ENCODE assay signal across 17 cellular contexts in genomic region chr10:59064759-59065498, GRCh38.
DNase-seq lines count a peak whose midpoint lies in the region; ATAC-seq and TF ChIP-seq lines count a peak whose summit lies in the region.
"Had no signal": no experiment of that assay in that cellular context is flagged by ENCODE, and none has a peak within 500 bp of the region (broad histone marks: within the 10 kb centered on the region; RNA-seq: fewer than 3 reads in every experiment).

No MANE protein-coding gene starts in this region.

- H3K4me1 Mint-ChIP-seq in brain (peaks cover 31% of the 10 kb centered on the region), nephron (peaks cover 14% of the 10 kb centered on the region)
- no peaks in the 10 kb centered on the region for H3K4me1 Mint-ChIP-seq in CD8-positive, alpha-beta T cell (ENCODE audit: low read depth)
- H3K4me1 Mint-ChIP-seq: CD4-positive, CD25-positive, alpha-beta regulatory T cell; IgD-negative memory B cell had no signal

- peaks cover 0 to 5% (median 0%) of the 10 kb centered on the region in 5 experiments for H3K9me3 Mint-ChIP-seq in brain
- no peaks in the 10 kb centered on the region for H3K9me3 Mint-ChIP-seq in nephron
- peaks cover 5% of the 10 kb centered on the region for H3K9me3 Mint-ChIP-seq in CD8-positive, alpha-beta T cell

- no peaks in the 10 kb centered on the region for H3K4me1 ChIP-seq in CD8-positive, alpha-beta T cell (ENCODE audit: insufficient read depth, low read length)

- H3K27ac ChIP-seq in temporal lobe (ENCODE audit: low read depth, low read length), result peak overlapping the region; percentile 63
- no peak overlapping the region for H3K27ac ChIP-seq in CD8-positive, alpha-beta T cell (ENCODE audit: low read depth, low read length)
- H3K27ac ChIP-seq: GM23248, RWPE1 had no signal

- TF ChIP-seq CTCF in brain (conservative IDR thresholded peaks at IDR 0.05) (no peak), nephron (IDR thresholded peaks at IDR 0.05; ENCODE audit: unreplicated experiment in 3 of 3) (no peak)
- TF ChIP-seq CTCF in CD8-positive, alpha-beta T cell (IDR thresholded peaks at IDR 0.05), result no peak

- intact Hi-C loops in left ventricle myocardium superior (cut with micrococcal nuclease), result no loop called here
- intact Hi-C loops in CD8-positive, alpha-beta T cell (cut with DNase I, micrococcal nuclease), result no loop called here

- peak; percentile 56 for DNase-seq in NCI-H2227 (lab: John Stamatoyannopoulos, UW; ENCODE audit: unreplicated experiment)
- no peak for DNase-seq in left ventricle myocardium superior
- DNase-seq in CD8-positive, alpha-beta T cell, result no peak
- no peak for DNase-seq in stimulated activated naive CD8-positive, alpha-beta T cell treated with anti-CD3 and anti-CD28 coated beads, Interleukin-15, Interleukin-2, amounts not matched to agents 100 U/mL and 50 U/mL, for 24 hours
- DNase-seq: CD4-positive, CD25-positive, alpha-beta regulatory T cell; DMS79 treated with DMSO at 0.1 percent for 48 hours; GM23248; NCI-H1105 treated with DMSO at 0.1 percent for 48 hours; NCI-H1694 treated with DMSO at 0.1 percent for 48 hours; NCI-H446 treated with DMSO at 0.1 percent for 48 hours; PC-3 had no signal

- H3K4me3 Mint-ChIP-seq in brain (peak overlapping the region in 1 of 5 experiments; percentile 5), nephron (no peak overlapping the region)
- no peak overlapping the region for H3K4me3 Mint-ChIP-seq in CD8-positive, alpha-beta T cell
- H3K4me3 Mint-ChIP-seq: CD4-positive, CD25-positive, alpha-beta regulatory T cell; IgD-negative memory B cell had no signal

- CTCF ChIA-PET in CD8-positive, alpha-beta T cell (lab: Charles Lee), result no interaction called here

- H3K36me3 Mint-ChIP-seq in brain, result no peaks in the 10 kb centered on the region
- no peaks in the 10 kb centered on the region for H3K36me3 Mint-ChIP-seq in nephron (ENCODE audit: low read depth)
- H3K36me3 Mint-ChIP-seq in CD8-positive, alpha-beta T cell, result no peaks in the 10 kb centered on the region
- H3K36me3 Mint-ChIP-seq: CD4-positive, CD25-positive, alpha-beta regulatory T cell; IgD-negative memory B cell had no signal

- no peak for ATAC-seq in left ventricle myocardium superior
- ATAC-seq in CD8-positive, alpha-beta T cell, result no peak
- no peak for ATAC-seq in stimulated activated naive CD8-positive, alpha-beta T cell treated with anti-CD3 and anti-CD28 coated beads, Interleukin-15, Interleukin-2, amounts not matched to agents 100 U/mL and 50 U/mL, for 24 hours
- ATAC-seq: HCT116, PC-3 had no signal

- H3K27me3 Mint-ChIP-seq in brain, result peaks cover 2% of the 10 kb centered on the region
- no peaks in the 10 kb centered on the region for H3K27me3 Mint-ChIP-seq in nephron (ENCODE audit: low read depth)
- H3K27me3 Mint-ChIP-seq in CD8-positive, alpha-beta T cell (ENCODE audit: low read depth), result no peaks in the 10 kb centered on the region
- H3K27me3 Mint-ChIP-seq: CD4-positive, CD25-positive, alpha-beta regulatory T cell; IgD-negative memory B cell had no signal

- POLR2A ChIA-PET in CD8-positive, alpha-beta T cell (lab: Charles Lee), result no interaction called here

- H3K27ac Mint-ChIP-seq in brain (peak overlapping the region in 3 of 5 experiments; percentile 15 to 77 (median 55)), nephron (peak overlapping the region; percentile 23 to 91 (median 86))
- H3K27ac Mint-ChIP-seq in CD8-positive, alpha-beta T cell, result no peak overlapping the region
- H3K27ac Mint-ChIP-seq: CD4-positive, CD25-positive, alpha-beta regulatory T cell had no signal

- no peaks in the 10 kb centered on the region for H3K36me3 ChIP-seq in CD8-positive, alpha-beta T cell (ENCODE audit: insufficient read depth, low read length)

- H3K27me3 ChIP-seq in CD8-positive, alpha-beta T cell (ENCODE audit: insufficient read depth, low read length), result no peaks in the 10 kb centered on the region

- no peaks in the 10 kb centered on the region for H3K9me3 ChIP-seq in CD8-positive, alpha-beta T cell (ENCODE audit: low read length)

- H3K4me3 ChIP-seq in CD8-positive, alpha-beta T cell (ENCODE audit: low read depth, low read length), result no peak overlapping the region
- H3K4me3 ChIP-seq: GM23248 had no signal
